In the genomic region with DNA sequence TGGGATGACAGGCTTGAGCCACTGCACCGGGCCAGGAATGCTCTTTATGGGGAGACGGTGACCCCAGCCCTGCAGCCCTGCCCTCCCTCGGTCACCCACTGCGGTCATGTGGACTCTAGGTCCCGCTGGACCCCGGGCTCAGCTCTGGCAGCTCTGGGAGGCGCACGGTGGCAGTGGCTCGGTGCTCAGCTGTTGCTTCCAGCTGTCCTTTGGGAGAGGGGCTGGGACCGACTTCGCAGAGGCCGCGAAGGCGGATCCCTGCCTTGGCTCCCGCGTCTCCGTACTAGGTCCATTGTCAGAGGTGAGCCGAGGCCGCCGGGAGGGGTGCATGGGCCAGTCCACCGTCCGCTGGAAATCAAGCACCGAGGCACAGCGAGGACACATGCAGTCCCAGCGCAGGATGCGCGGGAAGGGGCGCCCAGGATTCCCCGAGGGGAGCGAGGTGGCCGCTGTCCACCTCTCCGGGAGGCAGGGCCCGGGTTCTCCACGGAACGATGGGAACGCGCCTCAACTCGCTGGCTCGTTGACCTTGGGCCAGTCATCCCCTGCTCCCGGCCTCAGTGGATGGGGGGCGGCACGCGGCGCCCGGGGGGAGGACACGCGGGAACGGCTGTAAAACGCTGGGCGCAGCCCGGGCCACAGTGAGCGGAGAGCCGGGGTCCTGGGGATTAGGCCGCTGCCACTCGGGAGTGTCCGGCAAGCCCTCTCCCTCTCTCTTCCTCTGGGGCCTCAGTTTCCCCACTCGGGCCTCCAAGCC, we compare ENCODE assay signal across 8 cellular contexts. TPM values are rescaled to one million over a fixed set of nuclear protein-coding genes. Genes with fewer than 3 reads are reported as not detected.
A peak's percentile ranks its signal among the peaks of the same experiment; 100 is the strongest.
DNase-seq lines count a peak whose midpoint lies in the region; ATAC-seq and TF ChIP-seq lines count a peak whose summit lies in the region.

No MANE protein-coding gene starts in this region.

- no peaks in the 10 kb centered on the region for H3K36me3 ChIP-seq in thyroid gland

- no peaks in the 10 kb centered on the region for H3K9me3 Mint-ChIP-seq in activated T-cell treated with anti-CD3 and anti-CD28 coated beads, Interleukin-2, amount 50 U/mL, for 24 hours
- H3K9me3 Mint-ChIP-seq in central memory CD8-positive, alpha-beta T cell: no peaks in the 10 kb centered on the region
- H3K9me3 Mint-ChIP-seq in memory B cell: no peaks in the 10 kb centered on the region

- H3K4me1 Mint-ChIP-seq in activated T-cell treated with anti-CD3 and anti-CD28 coated beads, Interleukin-2, amount 50 U/mL, for 24 hours (ENCODE audit: low read depth): peaks cover 10% of the 10 kb centered on the region
- no peaks in the 10 kb centered on the region for H3K4me1 Mint-ChIP-seq in central memory CD8-positive, alpha-beta T cell
- peaks cover 16% of the 10 kb centered on the region for H3K4me1 Mint-ChIP-seq in memory B cell

- no peak overlapping the region for H3K27ac Mint-ChIP-seq in activated T-cell treated with anti-CD3 and anti-CD28 coated beads, Interleukin-2, amount 50 U/mL, for 24 hours
- no peak overlapping the region for H3K27ac Mint-ChIP-seq in central memory CD8-positive, alpha-beta T cell (ENCODE audit: low read depth)
- no peak overlapping the region for H3K27ac Mint-ChIP-seq in memory B cell

- 34 to 93% methylated on average over 2 to 10 of the region's 57 CpGs for WGBS in thyroid gland, 2 donors

- no peaks in the 10 kb centered on the region for H3K27me3 ChIP-seq in thyroid gland

- intact Hi-C loops in thyroid gland (cut with DNase I): no loop called here

- TF ChIP-seq CTCF in thyroid gland (IDR thresholded peaks at IDR 0.05): no peak

- peak; percentile 24 for DNase-seq in activated T-cell treated with anti-CD3 and anti-CD28 coated beads, Interleukin-2, amount 50 U/mL, for 24 hours
- no peak for DNase-seq in activated T-cell treated with anti-CD3 and anti-CD28 coated beads, Interleukin-2, amount 50 U/mL, for 1 hour
- no peak for DNase-seq in central memory CD8-positive, alpha-beta T cell (ENCODE audit: low spot score in 2 of 2)
- DNase-seq in memory B cell (ENCODE audit: low spot score in 2 of 2): no peak
- peak in 1 of 2 donors; percentile 28 for DNase-seq in thyroid gland
- DNase-seq in SW 1271 (lab: John Stamatoyannopoulos, UW): no peak
- DNase-seq in cerebellar cortex (ENCODE audit: low spot score): no peak

- ATAC-seq in central memory CD8-positive, alpha-beta T cell (replicated peaks; ENCODE audit: extremely low read depth, poor library complexity, severe bottlenecking): no peak
- ATAC-seq in memory B cell (ENCODE audit: low read depth): no peak
- no peak for ATAC-seq in GM19397 (IDR thresholded peaks at IDR 0.05; ENCODE audit: unreplicated experiment)

- peak overlapping the region; percentile 43 for H3K4me3 Mint-ChIP-seq in activated T-cell treated with anti-CD3 and anti-CD28 coated beads, Interleukin-2, amount 50 U/mL, for 24 hours
- peak overlapping the region; percentile 57 for H3K4me3 Mint-ChIP-seq in central memory CD8-positive, alpha-beta T cell
- H3K4me3 Mint-ChIP-seq in memory B cell: peak overlapping the region; percentile 94

- H3K4me3 ChIP-seq in thyroid gland (replicated peaks in 1 of 3): peak overlapping the region; percentile 3 to 67 (median 47)

- H3K9me3 ChIP-seq in thyroid gland: no peaks in the 10 kb centered on the region

- peaks cover 15 to 27% of the 10 kb centered on the region in 2 donors for H3K4me1 ChIP-seq in thyroid gland

- TF ChIP-seq POLR2A in thyroid gland (IDR thresholded peaks at IDR 0.05): no peak

- H3K36me3 Mint-ChIP-seq in activated T-cell treated with anti-CD3 and anti-CD28 coated beads, Interleukin-2, amount 50 U/mL, for 24 hours (ENCODE audit: low read depth): no peaks in the 10 kb centered on the region
- no peaks in the 10 kb centered on the region for H3K36me3 Mint-ChIP-seq in central memory CD8-positive, alpha-beta T cell (ENCODE audit: insufficient read depth)
- peaks cover 5% of the 10 kb centered on the region for H3K36me3 Mint-ChIP-seq in memory B cell

- H3K27me3 Mint-ChIP-seq in activated T-cell treated with anti-CD3 and anti-CD28 coated beads, Interleukin-2, amount 50 U/mL, for 24 hours: no peaks in the 10 kb centered on the region
- H3K27me3 Mint-ChIP-seq in central memory CD8-positive, alpha-beta T cell: no peaks in the 10 kb centered on the region
- H3K27me3 Mint-ChIP-seq in memory B cell: peaks cover 2% of the 10 kb centered on the region

- H3K27ac ChIP-seq in thyroid gland: peak overlapping the region; percentile 36 to 68 (median 68)

RNA-seq across cellular contexts. Expression of gene GBGT1, which starts 0.7 kb away (rescaled TPM):
- total RNA-seq in thyroid gland: 10 to 100 TPM; 21.4 to 45.0 (median 25.1) TPM

RNA-seq across cellular contexts. Expression of gene RALGDS, which starts 41.9 kb away (rescaled TPM):
- 10 to 100 TPM; 32.2 to 55.3 (median 43.5) TPM for total RNA-seq in thyroid gland

RNA-seq across cellular contexts. Expression of gene OBP2B, which starts 46.1 kb away (rescaled TPM):
- not detected for total RNA-seq in thyroid gland

Comparison
In these comparisons a context has a peak if more than half of its experiments do, and no peak if none do; other contexts are left out.
1. H3K4me3 Mint-ChIP-seq: peak in every context shown above with its lines; median percentile 94 in memory B cell; 57 in central memory CD8-positive, alpha-beta T cell; 43 in activated T-cell treated with anti-CD3 and anti-CD28 coated beads, Interleukin-2, amount 50 U/mL, for 24 hours.